34 cellular contexts compared by ENCODE assay signal in genomic region chr6:119428647-119429046, GRCh38.
"Had no signal": no experiment of that assay in that cellular context is flagged by ENCODE, and none has a peak within 500 bp of the region (broad histone marks: within the 10 kb centered on the region; RNA-seq: fewer than 3 reads in every experiment).

No MANE protein-coding gene starts in this region.

- H3K4me3 Mint-ChIP-seq: activated CD8-positive, alpha-beta T cell treated with anti-CD3 and anti-CD28 coated beads for 36 hours; activated naive CD4-positive, alpha-beta T cell treated with anti-CD3 and anti-CD28 coated beads, Interleukin-2, amount 50 U/mL, for 24 hours; activated naive CD8-positive, alpha-beta T cell treated with anti-CD3 and anti-CD28 coated beads, Interleukin-2, amount 50 U/mL, for 24 hours; activated T-cell treated with anti-CD3 and anti-CD28 coated beads, Interleukin-2, amount 50 U/mL, for 4 hours; immature natural killer cell; nephron progenitor cell; stimulated activated effector memory CD8-positive, alpha-beta T cell treated with anti-CD3 and anti-CD28 coated beads, Interleukin-12 subunit alpha, Interleukin-12 subunit beta, amount 100 ng/mL, for 72 hours; stimulated activated naive CD8-positive, alpha-beta T cell treated with anti-CD3 and anti-CD28 coated beads, Interleukin-15, Interleukin-2, amounts not matched to agents 100 ng/mL and 50 ng/mL, for 24 hours; T-helper 17 cell; WTC11 had no signal

- H3K27ac ChIP-seq: body of pancreas, cardiac muscle cell, colonic mucosa, epithelial cell of prostate, esophagus squamous epithelium, gastroesophageal sphincter, lower lobe of right lung, neutrophil, right lobe of liver, skin epidermis, upper lobe of left lung had no signal

- H3K9me3 ChIP-seq: body of pancreas, colonic mucosa, esophagus squamous epithelium, lower lobe of right lung, neutrophil, right lobe of liver, upper lobe of left lung had no signal

- H3K27me3 Mint-ChIP-seq: activated CD8-positive, alpha-beta T cell treated with anti-CD3 and anti-CD28 coated beads for 36 hours; activated naive CD4-positive, alpha-beta T cell treated with anti-CD3 and anti-CD28 coated beads, Interleukin-2, amount 50 U/mL, for 24 hours; activated naive CD8-positive, alpha-beta T cell treated with anti-CD3 and anti-CD28 coated beads, Interleukin-2, amount 50 U/mL, for 24 hours; stimulated activated naive CD8-positive, alpha-beta T cell treated with anti-CD3 and anti-CD28 coated beads, Interleukin-15, Interleukin-2, amounts not matched to agents 100 ng/mL and 50 ng/mL, for 24 hours; T-helper 17 cell had no signal

- DNase-seq: activated CD4-positive, alpha-beta T cell treated with anti-CD3 and anti-CD28 coated beads, Interleukin-2, amount 50 U/mL, for 1 hour; activated CD8-positive, alpha-beta T cell treated with anti-CD3 and anti-CD28 coated beads for 36 hours; activated naive CD8-positive, alpha-beta T cell treated with anti-CD3 and anti-CD28 coated beads, Interleukin-2, amount 50 U/mL, for 24 hours; activated T-cell treated with anti-CD3 and anti-CD28 coated beads, Interleukin-2, amount 50 U/mL, for 4 hours; body of pancreas; cerebellar nuclear complex; colonic mucosa; effector CD8-positive, alpha-beta T cell; esophagus squamous epithelium; head of caudate nucleus; hippocampal formation; immature natural killer cell; kidney; lower lobe of right lung; right lobe of liver; stimulated activated CD4-positive, alpha-beta T cell treated with anti-CD3 and anti-CD28 coated beads, Interleukin-12 subunit alpha, Interleukin-12 subunit beta, amount 100 ng/mL, for 4 hours; stimulated activated CD4-positive, alpha-beta T cell treated with anti-CD3 and anti-CD28 coated beads, Interleukin-4, amount 100 ng/mL, for 24 hours; substantia nigra; SW 1271; T-helper 17 cell; T1000; upper lobe of left lung had no signal

- H3K4me1 ChIP-seq: colonic mucosa, esophagus squamous epithelium, gastroesophageal sphincter, lower lobe of right lung, right lobe of liver, upper lobe of left lung had no signal

- H3K27ac Mint-ChIP-seq: activated CD8-positive, alpha-beta T cell treated with anti-CD3 and anti-CD28 coated beads for 36 hours; activated naive CD4-positive, alpha-beta T cell treated with anti-CD3 and anti-CD28 coated beads, Interleukin-2, amount 50 U/mL, for 24 hours; activated naive CD8-positive, alpha-beta T cell treated with anti-CD3 and anti-CD28 coated beads, Interleukin-2, amount 50 U/mL, for 24 hours; activated T-helper 2 cell treated with anti-CD3 and anti-CD28 coated beads, Interferon-gamma antibody, Interleukin-2, Interleukin-4, amounts not matched to agents 10 μg/mL and 5 μg/mL and 100 μg/mL, durations not matched to agents 14 hours and 24 hours and 36 hours; immature natural killer cell; stimulated activated effector memory CD8-positive, alpha-beta T cell treated with anti-CD3 and anti-CD28 coated beads, Interleukin-12 subunit alpha, Interleukin-12 subunit beta, amount 100 ng/mL, for 72 hours; stimulated activated naive CD8-positive, alpha-beta T cell treated with anti-CD3 and anti-CD28 coated beads, Interleukin-15, Interleukin-2, amounts not matched to agents 100 ng/mL and 50 ng/mL, for 24 hours; T-helper 17 cell; WTC11 had no signal

- H3K4me3 ChIP-seq: body of pancreas, cardiac muscle cell, colonic mucosa, esophagus squamous epithelium, gastroesophageal sphincter, lower lobe of right lung, right lobe of liver, skin epidermis, upper lobe of left lung had no signal

- ATAC-seq: activated CD8-positive, alpha-beta T cell treated with anti-CD3 and anti-CD28 coated beads for 36 hours; activated naive CD8-positive, alpha-beta T cell treated with anti-CD3 and anti-CD28 coated beads, Interleukin-2, amount 50 U/mL, for 24 hours; activated T-cell treated with anti-CD3 and anti-CD28 coated beads, Interleukin-2, amount 50 U/mL, for 4 hours; body of pancreas; gastroesophageal sphincter; lower lobe of right lung; right lobe of liver; stimulated activated effector memory CD8-positive, alpha-beta T cell treated with anti-CD3 and anti-CD28 coated beads, Interleukin-12 subunit alpha, Interleukin-12 subunit beta, amount 100 ng/mL, for 72 hours; T-helper 17 cell; WTC11 had no signal

- H3K27me3 ChIP-seq: body of pancreas, cardiac muscle cell, colonic mucosa, esophagus squamous epithelium, gastroesophageal sphincter, neutrophil, right lobe of liver, upper lobe of left lung had no signal

- H3K9me3 Mint-ChIP-seq: activated naive CD4-positive, alpha-beta T cell treated with anti-CD3 and anti-CD28 coated beads, Interleukin-2, amount 50 U/mL, for 24 hours had no signal

- H3K36me3 ChIP-seq: cardiac muscle cell, colonic mucosa, esophagus squamous epithelium, gastroesophageal sphincter, lower lobe of right lung, neutrophil, right lobe of liver, upper lobe of left lung had no signal

- H3K4me1 Mint-ChIP-seq: activated naive CD4-positive, alpha-beta T cell treated with anti-CD3 and anti-CD28 coated beads, Interleukin-2, amount 50 U/mL, for 24 hours; activated naive CD8-positive, alpha-beta T cell treated with anti-CD3 and anti-CD28 coated beads, Interleukin-2, amount 50 U/mL, for 24 hours; immature natural killer cell; stimulated activated effector memory CD8-positive, alpha-beta T cell treated with anti-CD3 and anti-CD28 coated beads, Interleukin-12 subunit alpha, Interleukin-12 subunit beta, amount 100 ng/mL, for 72 hours; T-helper 17 cell; WTC11 had no signal

- FAIRE-seq: endometrium, kidney had no signal

- H3K36me3 Mint-ChIP-seq: activated naive CD4-positive, alpha-beta T cell treated with anti-CD3 and anti-CD28 coated beads, Interleukin-2, amount 50 U/mL, for 24 hours; immature natural killer cell; stimulated activated effector memory CD8-positive, alpha-beta T cell treated with anti-CD3 and anti-CD28 coated beads, Interleukin-12 subunit alpha, Interleukin-12 subunit beta, amount 100 ng/mL, for 72 hours; WTC11 had no signal
